ENCODE assay signal across 8 cellular contexts in genomic region chr1:229855999-229856650, GRCh38.
DNase-seq lines count a peak whose midpoint lies in the region; ATAC-seq and TF ChIP-seq lines count a peak whose summit lies in the region.

No MANE protein-coding gene starts in this region.

- H3K4me3 Mint-ChIP-seq in type B pancreatic cell = no peak overlapping the region

- peaks cover 23% of the 10 kb centered on the region for H3K27me3 Mint-ChIP-seq in type B pancreatic cell

- no peak for TF ChIP-seq CTCF in right atrium auricular region (IDR thresholded peaks at IDR 0.05)
- TF ChIP-seq CTCF in type B pancreatic cell (conservative IDR thresholded peaks at IDR 0.05) = no peak

- H3K27ac ChIP-seq in right atrium auricular region (no peak overlapping the region), duodenal mucosa (ENCODE audit: low read depth, low read length) (no peak overlapping the region)

- intact Hi-C loops in left ventricle myocardium superior (cut with micrococcal nuclease) = no loop called here

- H3K9ac ChIP-seq in duodenal mucosa (ENCODE audit: low read depth in 1 of 2, low read length in 2 of 2) = no peak overlapping the region

- H3K27me3 ChIP-seq in right atrium auricular region (no peaks in the 10 kb centered on the region), duodenal mucosa (ENCODE audit: control insufficient read depth in 1 of 2, insufficient read depth in 2 of 2, low read length in 2 of 2) (no peaks in the 10 kb centered on the region)

- no peaks in the 10 kb centered on the region for H3K9me3 Mint-ChIP-seq in type B pancreatic cell

- ATAC-seq in left ventricle myocardium superior (peak; percentile 42), HG02759 (IDR thresholded peaks at IDR 0.05; ENCODE audit: unreplicated experiment) (peak; percentile 99)

- H3K36me3 ChIP-seq in right atrium auricular region = no peaks in the 10 kb centered on the region
- H3K36me3 ChIP-seq in duodenal mucosa (ENCODE audit: control insufficient read depth in 1 of 2, insufficient read depth in 2 of 2, low read length in 2 of 2) = no peaks in the 10 kb centered on the region

- H3K36me3 Mint-ChIP-seq in type B pancreatic cell = no peaks in the 10 kb centered on the region

- H3K9me3 ChIP-seq in right atrium auricular region (no peaks in the 10 kb centered on the region), duodenal mucosa (ENCODE audit: control insufficient read depth in 1 of 2, low read length in 2 of 2) (no peaks in the 10 kb centered on the region)

- no peak overlapping the region for H3K4me3 ChIP-seq in right atrium auricular region
- H3K4me3 ChIP-seq in duodenal mucosa (ENCODE audit: low read depth in 1 of 2, low read length in 2 of 2) = peak overlapping the region; percentile 43 to 50

- H3K27ac Mint-ChIP-seq in type B pancreatic cell = no peak overlapping the region

- H3K4me1 Mint-ChIP-seq in type B pancreatic cell (ENCODE audit: unreplicated experiment) = peaks cover 6% of the 10 kb centered on the region

- DNase-seq in left ventricle myocardium superior = no peak
- no peak for DNase-seq in right atrium auricular region (ENCODE audit: low spot score)
- peak; percentile 13 for DNase-seq in NCI-H69 (lab: John Stamatoyannopoulos, UW)
- DNase-seq in superior temporal gyrus (ENCODE audit: extremely low spot score) = peak; percentile 51
- no peak for DNase-seq in epidermal melanocyte (ENCODE audit: insufficient read length, low spot score)
- DNase-seq in type B pancreatic cell (ENCODE audit: extremely low spot score, unreplicated experiment) = no peak

- peaks cover 0 to 9% of the 10 kb centered on the region in 2 donors for H3K4me1 ChIP-seq in right atrium auricular region
- peaks cover 0 to 4% of the 10 kb centered on the region in 2 donors for H3K4me1 ChIP-seq in duodenal mucosa (ENCODE audit: control insufficient read depth in 1 of 2, insufficient read depth in 2 of 2, low read length in 2 of 2)

Comparison
In these comparisons a context has a peak if more than half of its experiments do, and no peak if none do; other contexts are left out.
1. DNase-seq: peak in NCI-H69 (single experiment) and superior temporal gyrus (single experiment); none in left ventricle myocardium superior (single experiment), right atrium auricular region (single experiment), epidermal melanocyte (single experiment) and type B pancreatic cell (single experiment).
2. H3K4me3 ChIP-seq: peak in duodenal mucosa (2 of 2); none in right atrium auricular region (0 of 2).